Comparison of ENCODE assay signal across 32 cellular contexts in the genomic region with DNA sequence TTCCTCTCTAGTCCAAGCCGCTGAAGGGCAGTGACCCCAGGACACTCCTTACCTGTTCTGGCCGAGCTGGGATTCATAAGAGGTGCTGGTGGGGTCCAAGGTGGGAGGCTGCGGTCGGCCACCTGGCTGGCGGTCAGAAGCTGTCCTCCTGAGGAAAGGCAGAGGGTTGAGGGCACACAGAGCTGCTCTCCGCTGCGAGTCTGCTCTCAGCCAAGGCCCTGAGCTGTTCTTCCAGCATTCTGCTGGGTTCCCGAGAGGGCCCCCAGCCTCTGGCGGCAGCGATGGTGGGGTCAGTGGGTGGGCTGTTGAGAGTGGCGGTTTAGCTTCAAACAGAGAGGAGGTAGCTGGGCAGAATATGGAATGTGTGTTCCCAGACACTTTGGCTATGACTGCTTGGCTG. TPM values are rescaled to one million over a fixed set of nuclear protein-coding genes. Genes with fewer than 3 reads are reported as not detected.
"Had no signal": no experiment of that assay in that cellular context is flagged by ENCODE, and none has a peak within 500 bp of the region (broad histone marks: within the 10 kb centered on the region; RNA-seq: fewer than 3 reads in every experiment).

No MANE protein-coding gene starts in this region.

- H3K9me3 Mint-ChIP-seq: activated CD4-positive, alpha-beta memory T cell treated with anti-CD3 and anti-CD28 coated beads for 36 hours; activated naive CD4-positive, alpha-beta T cell treated with anti-CD3 and anti-CD28 coated beads for 36 hours; activated naive CD8-positive, alpha-beta T cell treated with anti-CD3 and anti-CD28 coated beads for 36 hours; naive B cell; stimulated activated effector memory CD8-positive, alpha-beta T cell treated with anti-CD3 and anti-CD28 coated beads, Interleukin-12 subunit alpha, Interleukin-12 subunit beta, amount 100 ng/mL, for 72 hours; stimulated activated naive CD8-positive, alpha-beta T cell treated with anti-CD3 and anti-CD28 coated beads, Interleukin-15, Interleukin-2, amounts not matched to agents 100 ng/mL and 50 ng/mL, for 24 hours; type B pancreatic cell had no signal

- H3K9me3 ChIP-seq: adrenal gland, body of pancreas, colonic mucosa, left ventricle myocardium inferior, pancreas, prostate gland, sigmoid colon, thoracic aorta, uterus had no signal

- H3K36me3 Mint-ChIP-seq: activated CD4-positive, alpha-beta memory T cell treated with anti-CD3 and anti-CD28 coated beads for 36 hours; activated naive CD8-positive, alpha-beta T cell treated with anti-CD3 and anti-CD28 coated beads for 36 hours; naive B cell; stimulated activated effector memory CD8-positive, alpha-beta T cell treated with anti-CD3 and anti-CD28 coated beads, Interleukin-12 subunit alpha, Interleukin-12 subunit beta, amount 100 ng/mL, for 72 hours; type B pancreatic cell had no signal

- H3K27ac ChIP-seq: adrenal gland, body of pancreas, cardiac muscle cell, colonic mucosa, left ventricle myocardium inferior, pancreas, prostate gland, sigmoid colon, thoracic aorta, uterus, WERI-Rb-1 had no signal

- H3K27me3 ChIP-seq: adrenal gland, body of pancreas, cardiac muscle cell, colonic mucosa, dorsolateral prefrontal cortex, pancreas, sigmoid colon, uterus had no signal

- H3K27me3 Mint-ChIP-seq: activated CD4-positive, alpha-beta memory T cell treated with anti-CD3 and anti-CD28 coated beads for 36 hours; activated naive CD8-positive, alpha-beta T cell treated with anti-CD3 and anti-CD28 coated beads for 36 hours; naive B cell; stimulated activated naive CD8-positive, alpha-beta T cell treated with anti-CD3 and anti-CD28 coated beads, Interleukin-15, Interleukin-2, amounts not matched to agents 100 ng/mL and 50 ng/mL, for 24 hours had no signal

- H3K27ac Mint-ChIP-seq: activated CD4-positive, alpha-beta memory T cell treated with anti-CD3 and anti-CD28 coated beads for 36 hours; activated naive CD4-positive, alpha-beta T cell treated with anti-CD3 and anti-CD28 coated beads for 36 hours; activated naive CD8-positive, alpha-beta T cell treated with anti-CD3 and anti-CD28 coated beads for 36 hours; naive B cell; stimulated activated effector memory CD8-positive, alpha-beta T cell treated with anti-CD3 and anti-CD28 coated beads, Interleukin-12 subunit alpha, Interleukin-12 subunit beta, amount 100 ng/mL, for 72 hours; stimulated activated naive CD8-positive, alpha-beta T cell treated with anti-CD3 and anti-CD28 coated beads, Interleukin-15, Interleukin-2, amounts not matched to agents 100 ng/mL and 50 ng/mL, for 24 hours; T-helper 17 cell; type B pancreatic cell had no signal

- DNase-seq: activated CD4-positive, alpha-beta memory T cell treated with anti-CD3 and anti-CD28 coated beads for 36 hours; activated CD4-positive, alpha-beta T cell treated with anti-CD3 and anti-CD28 coated beads for 48 hours; activated effector memory CD4-positive, alpha-beta T cell treated with Interleukin-2 at 50 U/mL for 16 hours; activated naive CD4-positive, alpha-beta T cell treated with anti-CD3 and anti-CD28 coated beads for 36 hours; activated naive CD8-positive, alpha-beta T cell treated with anti-CD3 and anti-CD28 coated beads for 36 hours; activated T-cell treated with anti-CD3 and anti-CD28 coated beads for 4 hours; aorta; body of pancreas; cerebellar nuclear complex; colonic mucosa; dorsolateral prefrontal cortex; foreskin fibroblast; kidney glomerular epithelial cell; left ventricle myocardium inferior; naive B cell; retina; sigmoid colon; small intestine; stimulated activated CD4-positive, alpha-beta T cell treated with anti-CD3 and anti-CD28 coated beads, Interleukin-4, amount 100 ng/mL, for 24 hours; T-helper 17 cell; T1000; uterus; WERI-Rb-1 had no signal

- H3K4me3 Mint-ChIP-seq: activated CD4-positive, alpha-beta memory T cell treated with anti-CD3 and anti-CD28 coated beads for 36 hours; activated naive CD4-positive, alpha-beta T cell treated with anti-CD3 and anti-CD28 coated beads for 36 hours; activated naive CD8-positive, alpha-beta T cell treated with anti-CD3 and anti-CD28 coated beads for 36 hours; naive B cell; stimulated activated effector memory CD8-positive, alpha-beta T cell treated with anti-CD3 and anti-CD28 coated beads, Interleukin-12 subunit alpha, Interleukin-12 subunit beta, amount 100 ng/mL, for 72 hours; stimulated activated naive CD8-positive, alpha-beta T cell treated with anti-CD3 and anti-CD28 coated beads, Interleukin-15, Interleukin-2, amounts not matched to agents 100 ng/mL and 50 ng/mL, for 24 hours; type B pancreatic cell had no signal

- H3K4me1 ChIP-seq: adrenal gland, colonic mucosa, prostate gland, uterus had no signal

- H3K36me3 ChIP-seq: adrenal gland, cardiac muscle cell, colonic mucosa, left ventricle myocardium inferior, pancreas, prostate gland, sigmoid colon, thoracic aorta, uterus, WERI-Rb-1 had no signal

- H3K4me3 ChIP-seq: adrenal gland, body of pancreas, cardiac muscle cell, colonic mucosa, dorsolateral prefrontal cortex, left ventricle myocardium inferior, pancreas, prostate gland, sigmoid colon, thoracic aorta, uterus had no signal

- H3K4me1 Mint-ChIP-seq: activated naive CD8-positive, alpha-beta T cell treated with anti-CD3 and anti-CD28 coated beads for 36 hours; naive B cell; stimulated activated effector memory CD8-positive, alpha-beta T cell treated with anti-CD3 and anti-CD28 coated beads, Interleukin-12 subunit alpha, Interleukin-12 subunit beta, amount 100 ng/mL, for 72 hours had no signal

RNA-seq across cellular contexts. Expression of a gene that starts 3.8 kb away (rescaled TPM):
- total RNA-seq: activated CD4-positive, alpha-beta memory T cell treated with anti-CD3 and anti-CD28 coated beads for 36 hours; activated naive CD4-positive, alpha-beta T cell treated with anti-CD3 and anti-CD28 coated beads for 36 hours; activated naive CD8-positive, alpha-beta T cell treated with anti-CD3 and anti-CD28 coated beads for 36 hours; aorta; body of pancreas; colonic mucosa; lung microvascular endothelial cell; prostate gland; T-helper 17 cell; thoracic aorta; uterus had no signal
- polyA plus RNA-seq: sigmoid colon, small intestine had no signal
